Comparison of ENCODE assay signal across 28 cellular contexts in genomic region chr2:114218368-114218767, GRCh38.
"Had no signal": no experiment of that assay in that cellular context is flagged by ENCODE, and none has a peak within 500 bp of the region (broad histone marks: within the 10 kb centered on the region; RNA-seq: fewer than 3 reads in every experiment).

No MANE protein-coding gene starts in this region.

- H3K27me3 ChIP-seq: colonic mucosa, foreskin keratinocyte, gastroesophageal sphincter, heart left ventricle, hepatocyte, ovary, tibial nerve, upper lobe of right lung, vagina had no signal

- H3K36me3 Mint-ChIP-seq: immature natural killer cell; naive thymus-derived CD8-positive, alpha-beta T cell; stimulated activated naive B cell treated with anti-CD40 and anti-IgM and Interleukin-4, amounts not matched to agents 10 μg/mL and 1 μg/mL and 100 μg/mL, for 72 hours had no signal

- ATAC-seq: foreskin keratinocyte; gastroesophageal sphincter; heart left ventricle; left lobe of liver; naive thymus-derived CD8-positive, alpha-beta T cell; psoas muscle; right cardiac atrium; stimulated activated naive B cell treated with anti-CD40 and anti-IgM and Interleukin-4, amounts not matched to agents 10 μg/mL and 1 μg/mL and 100 μg/mL, for 72 hours; upper lobe of right lung had no signal

- H3K9me3 ChIP-seq: colonic mucosa, esophagus muscularis mucosa, gastroesophageal sphincter, heart left ventricle, ovary, psoas muscle, spleen, thoracic aorta, tibial nerve, upper lobe of right lung, vagina had no signal

- H3K27ac ChIP-seq: colonic mucosa, esophagus muscularis mucosa, foreskin keratinocyte, gastroesophageal sphincter, heart left ventricle, hepatocyte, ovary, psoas muscle, skin epidermis, spleen, thoracic aorta, tibial nerve, upper lobe of right lung, vagina had no signal

- DNase-seq: colonic mucosa; effector CD8-positive, alpha-beta T cell; foreskin keratinocyte; heart left ventricle; immature natural killer cell; mesenchymal stem cell; midbrain; naive thymus-derived CD8-positive, alpha-beta T cell; nephron progenitor cell; occipital lobe; ovary; posterior cingulate gyrus; psoas muscle; right cardiac atrium; spleen; stimulated activated CD4-positive, alpha-beta T cell treated with anti-CD3 and anti-CD28 coated beads, Interleukin-4, amount 100 ng/mL, for 4 hours; stimulated activated naive B cell treated with anti-CD40 and anti-IgM and Interleukin-4, amounts not matched to agents 10 μg/mL and 1 μg/mL and 100 μg/mL, for 72 hours; upper lobe of right lung had no signal

- H3K27me3 Mint-ChIP-seq: dendritic cell treated with granulocyte-macrophage colony-stimulating factor and Interleukin-4, amounts not matched to agents 40 ng/mL and 50 ng/mL, for 4 days had no signal

- H3K4me3 ChIP-seq: colonic mucosa, esophagus muscularis mucosa, gastroesophageal sphincter, heart left ventricle, hepatocyte, ovary, psoas muscle, skin epidermis, spleen, thoracic aorta, tibial nerve, upper lobe of right lung, vagina had no signal

- H3K4me2 ChIP-seq: hepatocyte had no signal

- H3K36me3 ChIP-seq: colonic mucosa, esophagus muscularis mucosa, gastroesophageal sphincter, heart left ventricle, ovary, spleen, thoracic aorta, tibial nerve, upper lobe of right lung, vagina had no signal

- H2AFZ ChIP-seq: hepatocyte had no signal

- H3K4me1 ChIP-seq: colonic mucosa, esophagus muscularis mucosa, foreskin keratinocyte, gastroesophageal sphincter, heart left ventricle, psoas muscle, spleen, tibial nerve, upper lobe of right lung, vagina had no signal

- H3K27ac Mint-ChIP-seq: dendritic cell treated with granulocyte-macrophage colony-stimulating factor and Interleukin-4, amounts not matched to agents 40 ng/mL and 50 ng/mL, for 4 days; immature natural killer cell; naive thymus-derived CD8-positive, alpha-beta T cell; nephron progenitor cell; stimulated activated naive B cell treated with anti-CD40 and anti-IgM and Interleukin-4, amounts not matched to agents 10 μg/mL and 1 μg/mL and 100 μg/mL, for 72 hours; stimulated activated naive CD8-positive, alpha-beta T cell treated with anti-CD3 and anti-CD28 coated beads, Interleukin-15, Interleukin-2, amounts not matched to agents 100 ng/mL and 50 ng/mL, for 24 hours had no signal

- H3K4me1 Mint-ChIP-seq: immature natural killer cell; naive thymus-derived CD8-positive, alpha-beta T cell; stimulated activated naive B cell treated with anti-CD40 and anti-IgM and Interleukin-4, amounts not matched to agents 10 μg/mL and 1 μg/mL and 100 μg/mL, for 72 hours had no signal

- H3K4me3 Mint-ChIP-seq: dendritic cell treated with granulocyte-macrophage colony-stimulating factor and Interleukin-4, amounts not matched to agents 40 ng/mL and 50 ng/mL, for 4 days; immature natural killer cell; naive thymus-derived CD8-positive, alpha-beta T cell; nephron progenitor cell; stimulated activated naive B cell treated with anti-CD40 and anti-IgM and Interleukin-4, amounts not matched to agents 10 μg/mL and 1 μg/mL and 100 μg/mL, for 72 hours; stimulated activated naive CD8-positive, alpha-beta T cell treated with anti-CD3 and anti-CD28 coated beads, Interleukin-15, Interleukin-2, amounts not matched to agents 100 ng/mL and 50 ng/mL, for 24 hours had no signal

- H3K79me2 ChIP-seq: hepatocyte had no signal

- H3K9me3 Mint-ChIP-seq: dendritic cell treated with granulocyte-macrophage colony-stimulating factor and Interleukin-4, amounts not matched to agents 40 ng/mL and 50 ng/mL, for 4 days; naive thymus-derived CD8-positive, alpha-beta T cell; nephron progenitor cell; stimulated activated naive B cell treated with anti-CD40 and anti-IgM and Interleukin-4, amounts not matched to agents 10 μg/mL and 1 μg/mL and 100 μg/mL, for 72 hours; stimulated activated naive CD8-positive, alpha-beta T cell treated with anti-CD3 and anti-CD28 coated beads, Interleukin-15, Interleukin-2, amounts not matched to agents 100 ng/mL and 50 ng/mL, for 24 hours had no signal
